1 cellular context compared by ENCODE assay signal in genomic region chr7:44959433-44959951, GRCh38.
A peak's percentile ranks its signal among the peaks of the same experiment; 100 is the strongest.
TF ChIP-seq lines count a peak whose summit lies in the region.

No MANE protein-coding gene starts in this region.

TF ChIP-seq in K562, 482 proteins besides CTCF, POLR2A, EP300 and RAD21 (continued from another document and continues in another):
- no peak for TF ChIP-seq ZNF512 (tag; IDR thresholded peaks at IDR 0.05)
- TF ChIP-seq ESRRA (IDR thresholded peaks at IDR 0.05; ENCODE audit: borderline replicate concordance, low read depth) = no peak
- TF ChIP-seq KLF13 (tag; IDR thresholded peaks at IDR 0.05; ENCODE audit: borderline replicate concordance, low read depth) = no peak
- TF ChIP-seq MYBL2 (IDR thresholded peaks at IDR 0.05; ENCODE audit: low read depth) = no peak
- no peak for TF ChIP-seq MYBL2 (CRISPR knock-in tag; IDR thresholded peaks at IDR 0.05; ENCODE audit: borderline replicate concordance)
- no peak for TF ChIP-seq CHAMP1 (IDR thresholded peaks at IDR 0.05)
- peak; percentile 42; the same call in 1 of the 2 replicates for TF ChIP-seq RFX5 (IDR thresholded peaks at IDR 0.05; ENCODE audit: low read depth, low read length)
- no peak for TF ChIP-seq STAT6 (CRISPR knock-in tag; IDR thresholded peaks at IDR 0.05)
- no peak for TF ChIP-seq ARID4B (CRISPR knock-in tag; IDR thresholded peaks at IDR 0.05)
- TF ChIP-seq MTA2 (IDR thresholded peaks at IDR 0.05; ENCODE audit: low read depth) = no peak
- no peak for TF ChIP-seq SETDB1 (IDR thresholded peaks at IDR 0.05; ENCODE audit: low read length)
- TF ChIP-seq SRSF9 (IDR thresholded peaks at IDR 0.05; ENCODE audit: borderline replicate concordance, low read depth, low read length) = no peak
- TF ChIP-seq MLX (CRISPR knock-in tag; conservative IDR thresholded peaks at IDR 0.05) = no peak
- no peak for TF ChIP-seq TGIF2 (CRISPR knock-in tag; IDR thresholded peaks at IDR 0.05)
- TF ChIP-seq PHF20 (IDR thresholded peaks at IDR 0.05; ENCODE audit: partially characterized antibody) = no peak
- TF ChIP-seq HNRNPLL (IDR thresholded peaks at IDR 0.05; ENCODE audit: low read depth, low read length, poor library complexity, severe bottlenecking) = no peak
- TF ChIP-seq JUN (IDR thresholded peaks at IDR 0.05; ENCODE audit: borderline replicate concordance, low read depth, low read length) = peak; percentile 61; the same call in 1 of the 2 replicates
- no peak for TF ChIP-seq JUN (CRISPR knock-in tag; IDR thresholded peaks at IDR 0.05; ENCODE audit: borderline replicate concordance)
- TF ChIP-seq CHD4 (IDR thresholded peaks at IDR 0.05; ENCODE audit: insufficient read depth, insufficient replicate concordance, low read depth, low read length, poor library complexity, severe bottlenecking) = no peak
- no peak for TF ChIP-seq E4F1 (CRISPR knock-in tag; IDR thresholded peaks at IDR 0.05; ENCODE audit: borderline replicate concordance)
- peak; percentile 76 for TF ChIP-seq JUND (IDR thresholded peaks at IDR 0.05; ENCODE audit: borderline replicate concordance, low read depth, low read length)
- TF ChIP-seq JUND (tag; IDR thresholded peaks at IDR 0.05; ENCODE audit: borderline replicate concordance, low read depth, low read length) = peak; percentile 94; the same call in 2 of the 3 replicates
- no peak for TF ChIP-seq GTF2B (IDR thresholded peaks at IDR 0.05; ENCODE audit: extremely low read depth, insufficient read length)
- TF ChIP-seq ZNF121 (CRISPR knock-in tag; conservative IDR thresholded peaks at IDR 0.05) = no peak
- no peak for TF ChIP-seq E2F4 (CRISPR knock-in tag; IDR thresholded peaks at IDR 0.05; ENCODE audit: low read depth)
- TF ChIP-seq FOSL1 (tag; conservative IDR thresholded peaks at IDR 0.05) = 0 out of 2 replicates have a peak, but pooled peaks have one; percentile 37
- TF ChIP-seq CBX2 (IDR thresholded peaks at IDR 0.05; ENCODE audit: insufficient read depth, low read length, poor library complexity, severe bottlenecking) = no peak
- TF ChIP-seq MYC (IDR thresholded peaks at IDR 0.05; ENCODE audit: low read depth, low read length) = 0 out of 2 replicates have a peak, but pooled peaks have one; percentile 25
- TF ChIP-seq MYC (CRISPR knock-in tag; IDR thresholded peaks at IDR 0.05; ENCODE audit: borderline replicate concordance, low read depth) = no peak
- no peak for TF ChIP-seq ZNF217 (CRISPR knock-in tag; IDR thresholded peaks at IDR 0.05)
- TF ChIP-seq NR2F6 (CRISPR knock-in tag; IDR thresholded peaks at IDR 0.05) = no peak
- no peak for TF ChIP-seq RAD51 (IDR thresholded peaks at IDR 0.05; ENCODE audit: borderline replicate concordance, low read depth)
- TF ChIP-seq CHD1 (IDR thresholded peaks at IDR 0.05; ENCODE audit: low read length) = no peak
- no peak for TF ChIP-seq CHD2 (IDR thresholded peaks at IDR 0.05; ENCODE audit: low read depth, low read length)
- no peak for TF ChIP-seq PRPF4 (IDR thresholded peaks at IDR 0.05; ENCODE audit: insufficient read depth, low read depth, low read length, poor library complexity, severe bottlenecking)
- no peak for TF ChIP-seq NR3C1 (CRISPR knock-in tag; IDR thresholded peaks at IDR 0.05)
- no peak for TF ChIP-seq TCF15 (CRISPR knock-in tag; IDR thresholded peaks at IDR 0.05)
- TF ChIP-seq ZNF561 (CRISPR knock-in tag; conservative IDR thresholded peaks at IDR 0.05) = no peak
- TF ChIP-seq RBM15 (IDR thresholded peaks at IDR 0.05; ENCODE audit: insufficient read depth, low read length) = no peak
- TF ChIP-seq ZC3H11A (IDR thresholded peaks at IDR 0.05; ENCODE audit: low read depth, low read length) = no peak
- no peak for TF ChIP-seq THAP12 (CRISPR knock-in tag; IDR thresholded peaks at IDR 0.05)
- TF ChIP-seq PTBP1 (IDR thresholded peaks at IDR 0.05; ENCODE audit: low read depth, low read length) = no peak
- TF ChIP-seq ZNF41 (CRISPR knock-in tag; conservative IDR thresholded peaks at IDR 0.05) = no peak
- peak; percentile 20; the same call in 1 of the 2 replicates for TF ChIP-seq C11orf30 (IDR thresholded peaks at IDR 0.05; ENCODE audit: low read depth)
- no peak for TF ChIP-seq ZNF165 (CRISPR knock-in tag; IDR thresholded peaks at IDR 0.05; ENCODE audit: borderline replicate concordance)
- no peak for TF ChIP-seq MYNN (IDR thresholded peaks at IDR 0.05)
- TF ChIP-seq MYNN (CRISPR knock-in tag; IDR thresholded peaks at IDR 0.05) = no peak
